ENCODE assay signal across 1 cellular context in genomic region chr13:67078062-67078461, GRCh38.
TF ChIP-seq lines count a peak whose summit lies in the region.

No MANE protein-coding gene starts in this region.

TF ChIP-seq in GM23338, 12 proteins besides CTCF, POLR2A, EP300 and RAD21 (continued from another document):
- TF ChIP-seq ZNF462 (CRISPR knock-in tag; IDR thresholded peaks at IDR 0.05) (no peak), ZNF331 (CRISPR knock-in tag; IDR thresholded peaks at IDR 0.05; ENCODE audit: low read depth) (no peak), NANOG (IDR thresholded peaks at IDR 0.05; ENCODE audit: borderline replicate concordance) (no peak), STAT1 (IDR thresholded peaks at IDR 0.05; ENCODE audit: unreplicated experiment) (no peak), REST (IDR thresholded peaks at IDR 0.05; ENCODE audit: unreplicated experiment) (no peak)
